15 cellular contexts compared by ENCODE assay signal in the genomic region with DNA sequence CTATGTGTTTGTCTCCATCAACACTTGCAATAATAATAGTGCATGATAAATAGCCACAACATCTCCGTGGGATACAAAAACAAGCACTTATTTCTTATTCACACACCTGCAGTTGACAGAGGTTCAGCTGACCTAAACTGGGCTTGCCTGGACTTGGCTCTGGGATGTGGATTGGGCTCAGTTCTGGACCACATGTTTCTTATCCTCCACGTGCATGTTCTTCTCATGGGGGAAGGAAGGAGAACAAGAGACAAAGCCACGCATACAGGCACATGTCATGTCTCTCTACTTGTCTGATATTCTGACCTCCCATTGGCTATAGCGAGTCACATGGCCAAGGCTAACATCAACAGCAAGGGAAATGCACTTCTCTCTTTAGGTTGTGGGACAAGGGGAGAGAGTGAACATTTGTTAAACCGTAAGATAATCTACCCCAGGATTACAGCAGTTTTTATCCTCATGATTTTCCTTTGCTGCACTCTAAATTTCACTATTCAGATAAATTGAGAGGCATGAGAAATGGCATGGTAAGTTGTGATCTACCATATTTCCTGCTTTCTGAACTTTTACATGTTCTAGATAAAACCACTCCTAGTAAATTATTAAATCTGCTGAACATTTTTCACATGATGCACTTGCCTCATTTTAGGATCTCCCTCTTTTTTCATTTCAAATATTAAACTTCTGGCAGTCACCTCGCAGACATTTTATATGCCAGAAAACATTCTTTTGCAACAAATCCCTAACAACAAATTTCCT. TPM values are rescaled to one million over a fixed set of nuclear protein-coding genes. Genes with fewer than 3 reads are reported as not detected.
DNase-seq lines count a peak whose midpoint lies in the region; ATAC-seq, FAIRE-seq and TF ChIP-seq lines count a peak whose summit lies in the region.
"Had no signal": no experiment of that assay in that cellular context is flagged by ENCODE, and none has a peak within 500 bp of the region (broad histone marks: within the 10 kb centered on the region; RNA-seq: fewer than 3 reads in every experiment).

No MANE protein-coding gene starts in this region.

- no peaks in the 10 kb centered on the region for H3K36me3 ChIP-seq in BE2C
- no peaks in the 10 kb centered on the region for H3K36me3 ChIP-seq in K562 (ENCODE audit: control insufficient read depth, insufficient read depth, low read length)
- H3K36me3 ChIP-seq: colonic mucosa, tibial artery had no signal

- H3K4me2 ChIP-seq in K562 (ENCODE audit: insufficient read depth, low read length) = no peak overlapping the region

- H3K4me1 ChIP-seq in BE2C (no peaks in the 10 kb centered on the region), K562 (replicated peaks in 1 of 2; ENCODE audit: control insufficient read depth in 2 of 2, insufficient read depth in 2 of 2, low read length in 2 of 2) (0 out of 5 replicates have a peak, but pooled peaks cover 0 to 3% of the 10 kb centered on the region in 2 experiments)
- H3K4me1 ChIP-seq: colonic mucosa, tibial artery had no signal

- H3K27me3 ChIP-seq in BE2C (no peaks in the 10 kb centered on the region), K562 (ENCODE audit: control insufficient read depth in 2 of 2, insufficient read depth in 2 of 2, low read length in 2 of 2) (no peaks in the 10 kb centered on the region)
- H3K27me3 ChIP-seq: colonic mucosa, tibial artery had no signal

- no peak overlapping the region for H3K4me3 Mint-ChIP-seq in activated T-cell treated with anti-CD3 and anti-CD28 coated beads, Interleukin-2, amount 50 U/mL, for 24 hours
- H3K4me3 Mint-ChIP-seq: activated naive CD8-positive, alpha-beta T cell treated with anti-CD3 and anti-CD28 coated beads for 36 hours; naive B cell; T-cell had no signal

- intact Hi-C loops in K562 (cut with micrococcal nuclease) = no loop called here

- no peak for FAIRE-seq in K562 (lab: Jason Lieb, UNC)

- H4K20me1 ChIP-seq in K562 (replicated peaks; ENCODE audit: control insufficient read depth, insufficient read depth, low read length) = no peaks in the 10 kb centered on the region

- peaks cover 24% of the 10 kb centered on the region for H3K4me1 Mint-ChIP-seq in activated T-cell treated with anti-CD3 and anti-CD28 coated beads, Interleukin-2, amount 50 U/mL, for 24 hours (ENCODE audit: low read depth)

- H3K27ac ChIP-seq in K562 (ENCODE audit: extremely low read depth, low read depth, low read length) = no peak overlapping the region
- H3K27ac ChIP-seq: colonic mucosa, skin epidermis, tibial artery had no signal

- DNase-seq in BE2C = peak; percentile 6
- peak in 1 of 4 experiments; percentile 6 for DNase-seq in K562 (ENCODE audit: extremely low read depth in 1 of 4, low spot score in 3 of 4)
- DNase-seq in G401 (ENCODE audit: low spot score) = no peak
- no peak for DNase-seq in NK-92 (lab: John Stamatoyannopoulos, UW; ENCODE audit: unreplicated experiment)
- no peak for DNase-seq in activated CD4-positive, CD25-positive, alpha-beta regulatory T cell treated with anti-CD3 and anti-CD28 coated beads, Interleukin-2, amount 50 U/mL, for 72 hours
- no peak for DNase-seq in activated T-cell treated with anti-CD3 and anti-CD28 coated beads, Interleukin-2, amount 50 U/mL, for 24 hours
- DNase-seq: activated naive CD8-positive, alpha-beta T cell treated with anti-CD3 and anti-CD28 coated beads for 36 hours; colonic mucosa; naive B cell; NCI-H1930; tibial artery had no signal

- no peak overlapping the region for H3K4me3 ChIP-seq in BE2C (ENCODE audit: low read depth, low read length)
- no peak overlapping the region for H3K4me3 ChIP-seq in K562
- H3K4me3 ChIP-seq: colonic mucosa, skin epidermis, tibial artery had no signal

- H3K79me2 ChIP-seq in K562 (ENCODE audit: control insufficient read depth, insufficient read depth, low read length) = no peaks in the 10 kb centered on the region

- no peaks in the 10 kb centered on the region for H3K36me3 Mint-ChIP-seq in activated T-cell treated with anti-CD3 and anti-CD28 coated beads, Interleukin-2, amount 50 U/mL, for 24 hours (ENCODE audit: low read depth)
- H3K36me3 Mint-ChIP-seq: activated naive CD8-positive, alpha-beta T cell treated with anti-CD3 and anti-CD28 coated beads for 36 hours; naive B cell; T-cell had no signal

- ATAC-seq in GM21367 (IDR thresholded peaks at IDR 0.05; ENCODE audit: unreplicated experiment) (peak; percentile 67), HG03354 (IDR thresholded peaks at IDR 0.05; ENCODE audit: poor library complexity, severe bottlenecking, unreplicated experiment) (peak; percentile 94), K562 (peak; percentile 42; the same call in 1 of the 3 replicates)

- H3K9me1 ChIP-seq in K562 (ENCODE audit: control insufficient read depth, insufficient read depth, low read length) = no peaks in the 10 kb centered on the region

- no peak for TF ChIP-seq CTCF in BE2C (IDR thresholded peaks at IDR 0.05; ENCODE audit: low read depth, low read length)
- no peak for TF ChIP-seq CTCF in K562 (IDR thresholded peaks at IDR 0.05 in 2 of 3, conservative IDR thresholded peaks at IDR 0.05 in 1 of 3; ENCODE audit: insufficient read depth in 2 of 3, low read depth in 1 of 3, low read length in 3 of 3)

- CTCF ChIA-PET in K562 (lab: Yijun Ruan, JAX; ENCODE audit: low intra/inter-chr PET ratio) = no interaction called here

- in situ Hi-C loops in K562 (cut with MboI) = no loop called here
- in situ Hi-C loops in G401 (cut with HindIII; ENCODE audit: low sequenced_read_pairs) = no loop called here

- no peak for TF ChIP-seq POLR2A in K562 (conservative IDR thresholded peaks at IDR 0.05)

- H3K27ac Mint-ChIP-seq in activated T-cell treated with anti-CD3 and anti-CD28 coated beads, Interleukin-2, amount 50 U/mL, for 24 hours = no peak overlapping the region
- H3K27ac Mint-ChIP-seq: activated naive CD8-positive, alpha-beta T cell treated with anti-CD3 and anti-CD28 coated beads for 36 hours; naive B cell; T-cell had no signal

- H3K9ac ChIP-seq in K562 (ENCODE audit: insufficient read depth in 1 of 2, low read depth in 2 of 2, low read length in 2 of 2) = no peak overlapping the region

- no peak overlapping the region for H2AFZ ChIP-seq in K562 (ENCODE audit: low read depth, low read length)

- 0% methylated on average over 5 of the region's 6 CpGs for WGBS in K562 (ENCODE audit: insufficient coverage, low coverage, missing lambda C conversion rate)

- POLR2A ChIA-PET in K562 (lab: Yijun Ruan, JAX) = no interaction called here

- no peaks in the 10 kb centered on the region for H3K9me3 Mint-ChIP-seq in activated T-cell treated with anti-CD3 and anti-CD28 coated beads, Interleukin-2, amount 50 U/mL, for 24 hours
- H3K9me3 Mint-ChIP-seq: activated naive CD8-positive, alpha-beta T cell treated with anti-CD3 and anti-CD28 coated beads for 36 hours; T-cell had no signal

- TF ChIP-seq RAD21 in K562 (CRISPR knock-in tag; conservative IDR thresholded peaks at IDR 0.05 in 1 of 2, IDR thresholded peaks at IDR 0.05 in 1 of 2) = no peak

- no peaks in the 10 kb centered on the region for H3K27me3 Mint-ChIP-seq in activated T-cell treated with anti-CD3 and anti-CD28 coated beads, Interleukin-2, amount 50 U/mL, for 24 hours

- BruUV-seq in K562 (replicated peaks; lab: Mats Ljungman, UMichigan) = no TSS peak

- TF ChIP-seq EP300 in K562 (IDR thresholded peaks at IDR 0.05; ENCODE audit: low read length) = no peak

- H3K9me3 ChIP-seq in BE2C = no peaks in the 10 kb centered on the region
- no peaks in the 10 kb centered on the region for H3K9me3 ChIP-seq in K562 (replicated peaks; ENCODE audit: control insufficient read depth, insufficient read depth, low read depth, low read length)
- H3K9me3 ChIP-seq: colonic mucosa, tibial artery had no signal

RNA-seq across cellular contexts. Expression of gene CFAP58, which starts 33.7 kb away (rescaled TPM):
- polyA plus RNA-seq in BE2C (2012; ENCODE audit: insufficient read depth, insufficient read length, low read depth) = not detected
- 0.30 and 3.4 TPM in 2 replicates for total RNA-seq in K562 (2011; cell fraction: chromatin; rRNA removed; ENCODE audit: low replicate concordance)
- 0.33 and 0.92 TPM in 2 replicates for total RNA-seq in K562 (2011; cell fraction: nucleolus; rRNA removed)
- total RNA-seq in K562 (2011; cell fraction: nucleoplasm; rRNA removed) = 1.1 and 1.2 TPM in 2 replicates
- total RNA-seq in K562 (2014; rRNA removed) = 0.45 and 2.0 TPM in 2 replicates
- 0.98 and 1.2 TPM in 2 replicates for total RNA-seq in K562 (2014; rRNA removed; fragmentation: Illumina TruSeq; extraction: Trizol)
- 0.54 and 0.68 TPM in 2 replicates for total RNA-seq in K562 (2015; rRNA removed; fragmentation: Illumina TruSeq; extraction: Trizol)
- total RNA-seq in K562 (2021) = 0.60 and 0.69 TPM in 2 replicates
- polyA plus RNA-seq in K562 (2011; rRNA removed) = 0.62 and 1.2 TPM in 2 replicates
- 0.06 and 0.22 TPM in 2 replicates for polyA plus RNA-seq in K562 (2011; cell fraction: cytosol; rRNA removed)
- polyA plus RNA-seq in K562 (2011; cell fraction: nucleus; rRNA removed) = 1.4 and 1.5 TPM in 2 replicates
- 0.51 and 1.7 TPM in 2 replicates for polyA plus RNA-seq in K562 (2012)
- 0.71 and 0.72 TPM in 2 replicates for polyA plus RNA-seq in K562 (2014; fragmentation: Illumina TruSeq; extraction: Trizol)
- polyA plus RNA-seq in K562 (2014; fragmentation: Nextera tagmentation; extraction: Ambion mirVana) = under 1 TPM; 0.08 to 0.52 TPM
- 0.42 and 1.0 TPM in 2 replicates for polyA plus RNA-seq in K562 (2014; rRNA removed)
- polyA minus RNA-seq in K562 (2011; rRNA and poly(A)+ RNA removed) = 0.88 and 1.3 TPM in 2 replicates
- polyA minus RNA-seq in K562 (2011; cell fraction: cytosol; rRNA and poly(A)+ RNA removed) = 0.48 and 0.91 TPM in 2 replicates
- 0.40 and 1.3 TPM in 2 replicates for polyA minus RNA-seq in K562 (2011; cell fraction: nucleus; rRNA and poly(A)+ RNA removed)
- total RNA-seq in G401 (2014; rRNA removed; shearing (Covaris generic)) = 0.37 and 2.0 TPM in 2 replicates
- total RNA-seq: T-cell had no signal

RNA-seq across cellular contexts. Expression of gene ITPRIP, which starts 49.0 kb away (rescaled TPM):
- polyA plus RNA-seq in BE2C (2012; ENCODE audit: insufficient read depth, insufficient read length, low read depth) = not detected
- 30.8 and 81.8 TPM in 2 replicates for total RNA-seq in K562 (2011; cell fraction: chromatin; rRNA removed; ENCODE audit: low replicate concordance)
- 74.2 and 84.7 TPM in 2 replicates for total RNA-seq in K562 (2011; cell fraction: nucleolus; rRNA removed)
- 65.3 and 65.6 TPM in 2 replicates for total RNA-seq in K562 (2011; cell fraction: nucleoplasm; rRNA removed)
- total RNA-seq in K562 (2014; rRNA removed) (11.1 and 14.2 TPM in 2 replicates), K562 (2014; rRNA removed; fragmentation: Illumina TruSeq; extraction: Trizol) (5.1 and 5.5 TPM in 2 replicates), K562 (2015; rRNA removed; fragmentation: Illumina TruSeq; extraction: Trizol) (5.2 and 5.4 TPM in 2 replicates), K562 (2021) (27.0 and 28.5 TPM in 2 replicates)
- polyA plus RNA-seq in K562 (2011; rRNA removed) (10.9 and 13.3 TPM in 2 replicates), K562 (2014; fragmentation: Illumina TruSeq; extraction: Trizol) (17.8 and 18.5 TPM in 2 replicates), K562 (2014; fragmentation: Nextera tagmentation; extraction: Ambion mirVana) (1 to 10 TPM; 4.4 to 4.9 TPM), K562 (2014; rRNA removed) (12.9 and 15.3 TPM in 2 replicates)
- polyA plus RNA-seq in K562 (2011; cell fraction: cytosol; rRNA removed) = 14.2 and 21.9 TPM in 2 replicates
- 11.7 and 18.8 TPM in 2 replicates for polyA plus RNA-seq in K562 (2011; cell fraction: nucleus; rRNA removed)
- polyA plus RNA-seq in K562 (2012) = 14.6 and 21.0 TPM in 2 replicates
- polyA minus RNA-seq in K562 (2011; rRNA and poly(A)+ RNA removed) = 16.3 and 19.5 TPM in 2 replicates
- polyA minus RNA-seq in K562 (2011; cell fraction: cytosol; rRNA and poly(A)+ RNA removed) = 18.0 and 19.1 TPM in 2 replicates
- polyA minus RNA-seq in K562 (2011; cell fraction: nucleus; rRNA and poly(A)+ RNA removed) = 20.5 and 25.3 TPM in 2 replicates
- total RNA-seq in G401 (2014; rRNA removed; shearing (Covaris generic)) = 4.8 and 6.4 TPM in 2 replicates

Comparison
In these comparisons a context has a peak if more than half of its experiments do, and no peak if none do; other contexts are left out.
1. ATAC-seq: peak in every context shown above with its lines; median percentile 94 in HG03354; 67 in GM21367; 42 in K562.